In the genomic region with DNA sequence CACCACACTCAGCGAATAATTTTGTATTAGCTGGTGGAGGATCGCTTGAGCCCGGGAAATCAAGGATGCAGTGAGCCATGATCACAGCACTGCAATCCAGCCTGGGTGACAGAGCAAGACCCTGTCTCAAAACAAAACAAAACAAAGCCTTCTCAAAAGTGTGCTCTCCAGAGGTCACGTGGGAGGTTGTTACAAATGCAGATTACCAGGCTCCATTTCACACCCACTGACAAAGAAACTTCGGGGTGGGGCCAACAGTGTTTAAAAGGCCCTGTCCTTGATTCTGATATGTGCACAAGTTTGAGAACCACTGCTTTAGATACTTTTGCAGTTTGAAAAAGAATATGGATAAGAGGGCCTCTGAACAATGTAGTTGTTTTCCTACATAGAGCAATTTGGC, we compare ENCODE assay signal across 1 cellular context.
TF ChIP-seq lines count a peak whose summit lies in the region.

No MANE protein-coding gene starts in this region.

TF ChIP-seq in K562, 482 proteins besides CTCF, POLR2A, EP300 and RAD21 (continued from another document):
- TF ChIP-seq, protein P1, sequence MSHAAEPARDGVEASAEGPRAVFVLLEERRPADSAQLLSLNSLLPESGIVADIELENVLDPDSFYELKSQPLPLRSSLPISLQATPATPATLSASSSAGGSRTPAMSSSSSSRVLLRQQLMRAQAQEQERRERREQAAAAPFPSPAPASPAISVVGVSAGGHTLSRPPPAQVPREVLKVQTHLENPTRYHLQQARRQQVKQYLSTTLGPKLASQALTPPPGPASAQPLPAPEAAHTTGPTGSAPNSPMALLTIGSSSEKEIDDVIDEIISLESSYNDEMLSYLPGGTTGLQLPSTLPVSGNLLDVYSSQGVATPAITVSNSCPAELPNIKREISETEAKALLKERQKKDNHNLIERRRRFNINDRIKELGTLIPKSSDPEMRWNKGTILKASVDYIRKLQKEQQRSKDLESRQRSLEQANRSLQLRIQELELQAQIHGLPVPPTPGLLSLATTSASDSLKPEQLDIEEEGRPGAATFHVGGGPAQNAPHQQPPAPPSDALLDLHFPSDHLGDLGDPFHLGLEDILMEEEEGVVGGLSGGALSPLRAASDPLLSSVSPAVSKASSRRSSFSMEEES (CRISPR knock-in tag; IDR thresholded peaks at IDR 0.05) = peak; percentile 30; the same call in 1 of the 2 replicates
